8 cellular contexts compared by ENCODE assay signal in the genomic region with DNA sequence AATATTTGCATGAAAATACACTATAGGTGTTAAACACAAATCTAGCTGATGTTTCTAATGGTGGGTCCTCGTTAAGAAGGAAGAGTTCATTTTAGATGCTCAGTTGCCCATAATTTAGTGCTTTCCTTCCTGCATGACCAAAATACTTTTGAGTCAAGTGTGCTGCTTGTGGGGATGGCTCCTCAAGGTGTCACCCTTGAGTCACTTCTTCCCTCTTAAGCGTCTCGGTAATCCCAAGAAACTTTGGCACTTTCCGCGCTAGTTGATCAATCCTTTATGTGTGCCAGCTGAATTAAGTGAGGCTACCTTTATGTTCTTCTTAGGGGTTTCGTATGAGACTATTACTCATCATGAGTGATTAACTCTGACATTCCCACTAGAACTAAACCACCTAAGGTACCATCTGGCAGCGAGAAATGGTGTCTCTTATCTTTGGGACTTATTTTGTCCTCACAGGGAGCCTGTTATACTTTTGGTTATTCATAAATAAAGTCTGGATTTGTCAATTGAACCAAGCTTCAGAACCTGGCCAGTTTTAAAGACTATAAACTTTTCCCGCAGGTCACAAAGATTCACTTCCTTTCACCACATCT.
DNase-seq lines count a peak whose midpoint lies in the region; ATAC-seq, FAIRE-seq and TF ChIP-seq lines count a peak whose summit lies in the region.

No MANE protein-coding gene starts in this region.

- FAIRE-seq in D721Med (lab: Jason Lieb, UNC) (peak; percentile 32), H54 (lab: Jason Lieb, UNC) (no peak)

- no peak overlapping the region for H3K4me3 ChIP-seq in Panc1 (ENCODE audit: low read depth in 2 of 2, low read length in 2 of 2)
- peak overlapping the region; percentile 46 for H3K4me3 ChIP-seq in coronary artery
- H3K4me3 ChIP-seq in left lung = no peak overlapping the region

- H3K27me3 ChIP-seq in Panc1 (ENCODE audit: control insufficient read depth, insufficient read depth, low read length) (no peaks in the 10 kb centered on the region; the same call in none of the 2 replicates), left lung (no peaks in the 10 kb centered on the region)

- intact Hi-C loops in Panc1 (cut with micrococcal nuclease; ENCODE audit: unreplicated experiment) (loop anchor here (1.0 kb wide), 2 partner anchors 118 to 471 kb away; no protein-coding TSS in a partner anchor), left lung (cut with DNase I) (loop anchor here in 1 of 2 donors (10.0 kb wide), 2 partner anchors 120 to 460 kb away; partner anchors contain the start of gene LHFPL6)

- H3K9me3 ChIP-seq in Panc1 (ENCODE audit: control insufficient read depth, insufficient read depth, low read depth, low read length) (no peaks in the 10 kb centered on the region), left lung (no peaks in the 10 kb centered on the region)

- no TSS peak for BruUV-seq in Panc1 (replicated peaks; lab: Mats Ljungman, UMichigan)

- H3K27ac ChIP-seq in Panc1 (ENCODE audit: low read length) (no peak overlapping the region), coronary artery (peak overlapping the region in 1 of 2 donors; percentile 11), left lung (no peak overlapping the region)

- no peak for ATAC-seq in Panc1
- peak; percentile 64 for ATAC-seq in left lung
- ATAC-seq in GM18907 (IDR thresholded peaks at IDR 0.05; ENCODE audit: unreplicated experiment) = no peak

- H3K36me3 ChIP-seq in Panc1 (ENCODE audit: control insufficient read depth, insufficient read depth, low read length) (no peaks in the 10 kb centered on the region), left lung (no peaks in the 10 kb centered on the region)

- CTCF ChIA-PET in Panc1 (lab: Charles Lee) = interaction anchor here (0.7 to 0.8 kb wide), 3 partner anchors 456 to 471 kb away, joined by 3 to 4 read pairs (median 3); no protein-coding TSS in a partner anchor

- TF ChIP-seq POLR2A in H54 (IDR thresholded peaks at IDR 0.05; ENCODE audit: low read depth, low read length) = no peak

- DNase-seq in D721Med (ENCODE audit: insufficient read length, low spot score) = no peak
- DNase-seq in H54 (ENCODE audit: insufficient read length, low spot score) = peak; percentile 5
- peak; percentile 24 for DNase-seq in Panc1 (ENCODE audit: low read depth, low spot score)
- no peak for DNase-seq in coronary artery (ENCODE audit: low spot score)
- no peak for DNase-seq in left lung
- peak; percentile 87 for DNase-seq in superior temporal gyrus (ENCODE audit: extremely low spot score)
- DNase-seq in NCI-H2107 treated with DMSO at 0.1 percent for 48 hours (lab: John Stamatoyannopoulos, UW; ENCODE audit: unreplicated experiment) = no peak

- POLR2A ChIA-PET in Panc1 (lab: Charles Lee) = no interaction called here

- H3K4me1 ChIP-seq in Panc1 (ENCODE audit: control insufficient read depth, insufficient read depth, low read length) (no peaks in the 10 kb centered on the region; the same call in 1 of the 2 replicates), left lung (peaks cover 0 to 4% of the 10 kb centered on the region in 2 donors)

- in situ Hi-C loops in Panc1 (cut with HindIII; ENCODE audit: low pct_unique_long_range_greater_than_20kb, low sequenced_read_pairs) = no loop called here

- peak; percentile 52 for TF ChIP-seq CTCF in D721Med (IDR thresholded peaks at IDR 0.05; ENCODE audit: insufficient read depth, missing control alignments)
- TF ChIP-seq CTCF in Panc1 (IDR thresholded peaks at IDR 0.05) = peak; percentile 74
- peak; percentile 56 for TF ChIP-seq CTCF in coronary artery (IDR thresholded peaks at IDR 0.05)
- TF ChIP-seq CTCF in left lung (IDR thresholded peaks at IDR 0.05) = peak; percentile 55 to 71

Comparison
In these comparisons a context has a peak if more than half of its experiments do, and no peak if none do; other contexts are left out.
1. DNase-seq: peak in H54 (single experiment), Panc1 (single experiment) and superior temporal gyrus (single experiment); none in D721Med (single experiment), coronary artery (single experiment), left lung (0 of 2) and NCI-H2107 treated with DMSO at 0.1 percent for 48 hours (single experiment).
2. Peak in every context shown above with its lines, with median percentiles within 50 percentile points of each other: CTCF ChIP-seq.